Comparison of ENCODE assay signal across 18 cellular contexts in genomic region chr10:77800738-77801266, GRCh38.
A peak's percentile ranks its signal among the peaks of the same experiment; 100 is the strongest.
DNase-seq lines count a peak whose midpoint lies in the region; ATAC-seq, FAIRE-seq and TF ChIP-seq lines count a peak whose summit lies in the region.
"Had no signal": no experiment of that assay in that cellular context is flagged by ENCODE, and none has a peak within 500 bp of the region (broad histone marks: within the 10 kb centered on the region; RNA-seq: fewer than 3 reads in every experiment).

No MANE protein-coding gene starts in this region.

- no peak overlapping the region for H3K56ac ChIP-seq in H9 (ENCODE audit: insufficient read length, low read depth, low read length)

- no peaks in the 10 kb centered on the region for H3K23me2 ChIP-seq in H9 (ENCODE audit: insufficient read length, low read depth, low read length, poor library complexity, severe bottlenecking)

- POLR2A ChIA-PET in CD4-positive, alpha-beta T cell (lab: Charles Lee): no interaction called here

- no peaks in the 10 kb centered on the region for H3K27me3 ChIP-seq in CD4-positive, alpha-beta T cell (ENCODE audit: control insufficient read depth, insufficient read depth, low read length)
- H3K27me3 ChIP-seq in H9 (ENCODE audit: insufficient read depth, low read length): no peaks in the 10 kb centered on the region
- no peaks in the 10 kb centered on the region for H3K27me3 ChIP-seq in keratinocyte (ENCODE audit: control insufficient read depth, extremely low read depth, insufficient read depth, low read length)
- H3K27me3 ChIP-seq: neutrophil, right lobe of liver had no signal

- H3K4me3 Mint-ChIP-seq in CD4-positive, alpha-beta T cell: no peak overlapping the region
- no peak overlapping the region for H3K4me3 Mint-ChIP-seq in H9
- peak overlapping the region; percentile 22 for H3K4me3 Mint-ChIP-seq in activated T-helper 2 cell treated with anti-CD3 and anti-CD28 coated beads, Interferon-gamma antibody, Interleukin-2, Interleukin-4, amounts not matched to agents 10 μg/mL and 5 μg/mL and 100 μg/mL, durations not matched to agents 14 hours and 24 hours and 36 hours (ENCODE audit: low read depth)
- H3K4me3 Mint-ChIP-seq: T-cell had no signal

- H2AK5ac ChIP-seq in H9 (ENCODE audit: insufficient read length, low read length): no peak overlapping the region

- CTCF ChIA-PET in CD4-positive, alpha-beta T cell (lab: Charles Lee): no interaction called here

- FAIRE-seq in keratinocyte (lab: Jason Lieb, UNC): no peak
- FAIRE-seq: H54, HTR-8/SVneo had no signal

- no peak overlapping the region for H3K4me3 ChIP-seq in keratinocyte (ENCODE audit: control insufficient read depth in 2 of 3, extremely low read depth in 1 of 3, insufficient read depth in 2 of 3, low read depth in 1 of 3, low read length in 3 of 3)
- H3K4me3 ChIP-seq: coronary artery, right lobe of liver had no signal

- H3K9me1 ChIP-seq in keratinocyte (ENCODE audit: control insufficient read depth, extremely low read depth, insufficient read depth, low read length): no peaks in the 10 kb centered on the region

- no peak for TF ChIP-seq CTCF in CD4-positive, alpha-beta T cell (IDR thresholded peaks at IDR 0.05)
- TF ChIP-seq CTCF in H9 (conservative IDR thresholded peaks at IDR 0.05) (no peak), keratinocyte (optimal IDR thresholded peaks at IDR 0.05 in 1 of 3, IDR thresholded peaks at IDR 0.05 in 1 of 3, conservative IDR thresholded peaks at IDR 0.05 in 1 of 3; ENCODE audit: extremely low read depth in 1 of 3, insufficient read depth in 2 of 3, low read length in 3 of 3) (no peak)

- H3K9ac ChIP-seq in H9 (ENCODE audit: extremely low read depth, insufficient read length, low read length) (no peak overlapping the region), keratinocyte (ENCODE audit: control insufficient read depth, extremely low read depth, insufficient read depth, low read length) (no peak overlapping the region)

- no peak overlapping the region for H3K23ac ChIP-seq in H9 (ENCODE audit: insufficient read length, low read depth, low read length)

- H4K91ac ChIP-seq in H9 (ENCODE audit: insufficient read length, low read depth, low read length): no peak overlapping the region

- no peak overlapping the region for H4K8ac ChIP-seq in H9 (replicated peaks; ENCODE audit: insufficient read length, low read depth, low read length)

- H4K20me1 ChIP-seq in H9 (ENCODE audit: control insufficient read depth, insufficient read depth, insufficient read length) (no peaks in the 10 kb centered on the region), keratinocyte (ENCODE audit: control insufficient read depth, extremely low read depth, insufficient read depth, low read length) (peaks cover 4% of the 10 kb centered on the region)

- no peak overlapping the region for H3K4me2 ChIP-seq in H9 (ENCODE audit: insufficient read depth, insufficient read length, low read length)
- H3K4me2 ChIP-seq in keratinocyte (ENCODE audit: control insufficient read depth, extremely low read depth, insufficient read depth, low read depth, low read length): no peak overlapping the region

- no peak overlapping the region for H3K14ac ChIP-seq in H9 (ENCODE audit: insufficient read depth, low read length)

- H2BK20ac ChIP-seq in H9 (ENCODE audit: low read depth, low read length, poor library complexity, severe bottlenecking): no peak overlapping the region

- no peaks in the 10 kb centered on the region for H3K79me1 ChIP-seq in H9 (ENCODE audit: insufficient read depth, low read depth, low read length, poor library complexity, severe bottlenecking)

- no peak overlapping the region for H3K27ac ChIP-seq in CD4-positive, alpha-beta T cell (ENCODE audit: low read depth, low read length)
- H3K27ac ChIP-seq in H9 (ENCODE audit: insufficient read length, low read depth, low read length) (no peak overlapping the region), keratinocyte (ENCODE audit: control insufficient read depth, insufficient read depth, low read length) (peak overlapping the region; percentile 56)
- H3K27ac ChIP-seq: coronary artery, neutrophil, right lobe of liver had no signal

- no peak for ATAC-seq in CD4-positive, alpha-beta T cell (ENCODE audit: poor library complexity)
- no peak for ATAC-seq in HG02571 (IDR thresholded peaks at IDR 0.05; ENCODE audit: unreplicated experiment)
- no peak for ATAC-seq in HG03135 (IDR thresholded peaks at IDR 0.05; ENCODE audit: unreplicated experiment)
- ATAC-seq: right lobe of liver had no signal

- no peak for DNase-seq in CD4-positive, alpha-beta T cell
- DNase-seq in H9 (no peak), keratinocyte (ENCODE audit: low read depth, low spot score) (no peak), COLO668 (lab: John Stamatoyannopoulos, UW; ENCODE audit: unreplicated experiment) (no peak), H4 (ENCODE audit: low spot score) (no peak)
- DNase-seq in activated T-helper 2 cell treated with anti-CD3 and anti-CD28 coated beads, Interferon-gamma antibody, Interleukin-2, Interleukin-4, amounts not matched to agents 10 μg/mL and 5 μg/mL and 100 μg/mL, durations not matched to agents 14 hours and 24 hours and 36 hours (ENCODE audit: low spot score): no peak
- DNase-seq: activated CD4-positive, alpha-beta T cell treated with anti-CD3 and anti-CD28 coated beads for 1 hour; AML-193; NCI-H187; right lobe of liver; Right ventricle myocardium superior had no signal

- H3K4me1 Mint-ChIP-seq in CD4-positive, alpha-beta T cell (ENCODE audit: low read depth): peaks cover 20% of the 10 kb centered on the region
- peaks cover 28 to 36% of the 10 kb centered on the region in 2 experiments for H3K4me1 Mint-ChIP-seq in H9
- H3K4me1 Mint-ChIP-seq in activated T-helper 2 cell treated with anti-CD3 and anti-CD28 coated beads, Interferon-gamma antibody, Interleukin-2, Interleukin-4, amounts not matched to agents 10 μg/mL and 5 μg/mL and 100 μg/mL, durations not matched to agents 14 hours and 24 hours and 36 hours (ENCODE audit: low read depth): peaks cover 25% of the 10 kb centered on the region

- WGBS in H9 (ENCODE audit: extremely low coverage, insufficient read length, low lambda C conversion rate): no CpG with 5 or more reads among the region's 5 CpGs

- H3K27ac Mint-ChIP-seq in CD4-positive, alpha-beta T cell: peak overlapping the region; percentile 72
- H3K27ac Mint-ChIP-seq in H9: peak overlapping the region in 2 of 3 experiments; percentile 23 to 81; a peak in 3 of 7 replicates
- peak overlapping the region; percentile 73 for H3K27ac Mint-ChIP-seq in activated T-helper 2 cell treated with anti-CD3 and anti-CD28 coated beads, Interferon-gamma antibody, Interleukin-2, Interleukin-4, amounts not matched to agents 10 μg/mL and 5 μg/mL and 100 μg/mL, durations not matched to agents 14 hours and 24 hours and 36 hours

- no peaks in the 10 kb centered on the region for H3K9me3 ChIP-seq in CD4-positive, alpha-beta T cell (ENCODE audit: control insufficient read depth, low read length)
- H3K9me3 ChIP-seq in H9 (ENCODE audit: control insufficient read depth, low read depth, low read length): no peaks in the 10 kb centered on the region
- no peaks in the 10 kb centered on the region for H3K9me3 ChIP-seq in keratinocyte (ENCODE audit: control insufficient read depth, low read depth, low read length)
- H3K9me3 ChIP-seq: neutrophil, right lobe of liver had no signal

- no peak overlapping the region for H2BK12ac ChIP-seq in H9 (ENCODE audit: insufficient read length, low read depth, low read length)

- H3K18ac ChIP-seq in H9 (ENCODE audit: insufficient read length, low read depth, low read length): no peak overlapping the region

- no peaks in the 10 kb centered on the region for H3K9me3 Mint-ChIP-seq in CD4-positive, alpha-beta T cell
- H3K9me3 Mint-ChIP-seq in H9: no peaks in the 10 kb centered on the region
- no peaks in the 10 kb centered on the region for H3K9me3 Mint-ChIP-seq in activated T-helper 2 cell treated with anti-CD3 and anti-CD28 coated beads, Interferon-gamma antibody, Interleukin-2, Interleukin-4, amounts not matched to agents 10 μg/mL and 5 μg/mL and 100 μg/mL, durations not matched to agents 14 hours and 24 hours and 36 hours
- H3K9me3 Mint-ChIP-seq: T-cell had no signal

- peaks cover 11% of the 10 kb centered on the region for H3K4me1 ChIP-seq in H9 (ENCODE audit: insufficient read depth, low read length)
- peaks cover 4% of the 10 kb centered on the region for H3K4me1 ChIP-seq in keratinocyte (ENCODE audit: control insufficient read depth, extremely low read depth, insufficient read depth, low read length)
- H3K4me1 ChIP-seq: right lobe of liver had no signal

- dilution Hi-C loops in keratinocyte (cut with MboI; ENCODE audit: extremely low pct_ligation_motif_present, low sequenced_read_pairs): no loop called here

- no peak overlapping the region for H3K4ac ChIP-seq in H9 (ENCODE audit: low read depth, low read length)

- intact Hi-C loops in CD4-positive, alpha-beta T cell (cut with DNase I, micrococcal nuclease): loop anchor here in 1 of 2 experiments (2.0 kb wide), 1 partner anchor 36 kb away; no protein-coding TSS in a partner anchor
- intact Hi-C loops in activated T-helper 2 cell treated with anti-CD3 and anti-CD28 coated beads, Interferon-gamma antibody, Interleukin-2, Interleukin-4, amounts not matched to agents 10 μg/mL and 5 μg/mL and 100 μg/mL, durations not matched to agents 14 hours and 24 hours and 36 hours (cut with micrococcal nuclease): loop anchor here (1.0 kb wide), 2 partner anchors 19 to 36 kb away; no protein-coding TSS in a partner anchor

- H4K5ac ChIP-seq in H9 (ENCODE audit: insufficient read length, low read depth, low read length): no peak overlapping the region

- no peaks in the 10 kb centered on the region for H3K27me3 Mint-ChIP-seq in CD4-positive, alpha-beta T cell
- no peaks in the 10 kb centered on the region for H3K27me3 Mint-ChIP-seq in H9 (ENCODE audit: low read depth)
- no peaks in the 10 kb centered on the region for H3K27me3 Mint-ChIP-seq in activated T-helper 2 cell treated with anti-CD3 and anti-CD28 coated beads, Interferon-gamma antibody, Interleukin-2, Interleukin-4, amounts not matched to agents 10 μg/mL and 5 μg/mL and 100 μg/mL, durations not matched to agents 14 hours and 24 hours and 36 hours (ENCODE audit: low read depth)

- H2AFZ ChIP-seq in H9 (ENCODE audit: low read length) (no peak overlapping the region), keratinocyte (ENCODE audit: control insufficient read depth, low read length) (no peak overlapping the region)

- H2BK120ac ChIP-seq in H9 (ENCODE audit: low read depth, low read length, poor library complexity, severe bottlenecking): no peak overlapping the region

- H3T11ph ChIP-seq in H9 (ENCODE audit: low read length): no peak overlapping the region

- H2BK5ac ChIP-seq in H9 (ENCODE audit: insufficient read length, low read length): no peak overlapping the region

- peaks cover 40 to 43% of the 10 kb centered on the region in 2 experiments for H3K36me3 ChIP-seq in keratinocyte (ENCODE audit: control insufficient read depth in 2 of 2, extremely low read depth in 1 of 2, insufficient read depth in 2 of 2, low read length in 2 of 2)
- H3K36me3 ChIP-seq: neutrophil had no signal

- H3K79me2 ChIP-seq in H9 (ENCODE audit: insufficient read depth, low read length) (no peaks in the 10 kb centered on the region), keratinocyte (ENCODE audit: control insufficient read depth, insufficient read depth, low read length) (no peaks in the 10 kb centered on the region)

- H2BK15ac ChIP-seq in H9 (ENCODE audit: low read depth, low read length): no peak overlapping the region

- no peaks in the 10 kb centered on the region for H3K36me3 Mint-ChIP-seq in CD4-positive, alpha-beta T cell (ENCODE audit: low read depth)
- H3K36me3 Mint-ChIP-seq in H9 (ENCODE audit: insufficient read depth in 1 of 3, low read depth in 3 of 3): peaks cover 34 to 76% (median 54%) of the 10 kb centered on the region in 3 experiments; a peak in 6 of 7 replicates
- peaks cover 28% of the 10 kb centered on the region for H3K36me3 Mint-ChIP-seq in activated T-helper 2 cell treated with anti-CD3 and anti-CD28 coated beads, Interferon-gamma antibody, Interleukin-2, Interleukin-4, amounts not matched to agents 10 μg/mL and 5 μg/mL and 100 μg/mL, durations not matched to agents 14 hours and 24 hours and 36 hours (ENCODE audit: low read depth)
- H3K36me3 Mint-ChIP-seq: T-cell had no signal
